ENCODE assay signal across 8 cellular contexts in the genomic region with DNA sequence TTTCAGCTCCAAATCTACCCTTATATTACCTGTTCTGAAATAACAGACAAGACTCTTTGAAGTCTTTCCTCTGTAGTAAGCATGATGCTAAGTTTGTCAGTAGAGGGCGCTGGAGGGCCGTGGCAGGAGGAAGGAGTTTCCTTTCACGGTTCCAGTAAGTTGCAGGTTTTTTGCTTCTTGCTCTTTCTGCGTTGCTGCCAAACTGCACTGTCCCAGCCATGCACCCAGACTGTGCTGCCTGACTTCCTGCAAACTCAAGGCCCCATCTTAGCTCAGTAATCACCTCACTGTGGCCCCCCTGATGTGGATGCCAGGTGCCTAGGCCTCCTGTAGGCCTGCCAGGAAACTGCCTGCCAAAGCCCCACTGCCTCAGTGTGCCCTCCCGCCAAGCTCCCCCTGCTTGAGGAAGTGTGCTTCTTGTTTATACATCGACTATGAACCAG.
A peak's percentile ranks its signal among the peaks of the same experiment; 100 is the strongest.
DNase-seq lines count a peak whose midpoint lies in the region; ATAC-seq and TF ChIP-seq lines count a peak whose summit lies in the region.

No MANE protein-coding gene starts in this region.

- ATAC-seq in GM18508 (IDR thresholded peaks at IDR 0.05; ENCODE audit: insufficient read depth, unreplicated experiment) = peak; percentile 84
- peak; percentile 84 for ATAC-seq in HG02870 (IDR thresholded peaks at IDR 0.05; ENCODE audit: unreplicated experiment)
- ATAC-seq in stimulated activated memory B cell treated with anti-CD40 and anti-IgM and Interleukin-4, amounts not matched to agents 10 μg/mL and 1 μg/mL and 100 μg/mL, for 72 hours = peak; percentile 48

- intact Hi-C loops in lower leg skin (cut with DNase I; ENCODE audit: low total_unique reads) = no loop called here

- DNase-seq in AG08396 (ENCODE audit: low spot score) = peak; percentile 71
- peak; percentile 53 for DNase-seq in NCI-H1105 (lab: John Stamatoyannopoulos, UW)
- peak; percentile 75 for DNase-seq in SK-N-MC (ENCODE audit: low read depth, low spot score)
- peak; percentile 79 for DNase-seq in coronary artery (ENCODE audit: low spot score)
- peak; percentile 71 to 95 for DNase-seq in lower leg skin (ENCODE audit: low spot score in 2 of 2)

- H3K27me3 Mint-ChIP-seq in stimulated activated memory B cell treated with anti-CD40 and anti-IgM and Interleukin-4, amounts not matched to agents 10 μg/mL and 1 μg/mL and 100 μg/mL, for 72 hours = no peaks in the 10 kb centered on the region

- H3K9me3 ChIP-seq in SK-N-MC (ENCODE audit: low read depth, low read length) = no peaks in the 10 kb centered on the region

- H3K36me3 Mint-ChIP-seq in stimulated activated memory B cell treated with anti-CD40 and anti-IgM and Interleukin-4, amounts not matched to agents 10 μg/mL and 1 μg/mL and 100 μg/mL, for 72 hours = no peaks in the 10 kb centered on the region

- no peak overlapping the region for H3K27ac ChIP-seq in SK-N-MC
- no peak overlapping the region for H3K27ac ChIP-seq in coronary artery

- no peak overlapping the region for H3K4me3 ChIP-seq in SK-N-MC
- H3K4me3 ChIP-seq in coronary artery = no peak overlapping the region
- no peak overlapping the region for H3K4me3 ChIP-seq in lower leg skin (ENCODE audit: low read depth, poor library complexity, severe bottlenecking)

- no peak overlapping the region for H3K4me3 Mint-ChIP-seq in stimulated activated memory B cell treated with anti-CD40 and anti-IgM and Interleukin-4, amounts not matched to agents 10 μg/mL and 1 μg/mL and 100 μg/mL, for 72 hours

- no peak overlapping the region for H3K27ac Mint-ChIP-seq in stimulated activated memory B cell treated with anti-CD40 and anti-IgM and Interleukin-4, amounts not matched to agents 10 μg/mL and 1 μg/mL and 100 μg/mL, for 72 hours

- WGBS in lower leg skin, 2 donors = 13 to 14% methylated on average over 6 of the region's 6 CpGs

- no peaks in the 10 kb centered on the region for H3K9me3 Mint-ChIP-seq in stimulated activated memory B cell treated with anti-CD40 and anti-IgM and Interleukin-4, amounts not matched to agents 10 μg/mL and 1 μg/mL and 100 μg/mL, for 72 hours

- no peak for TF ChIP-seq POLR2A in lower leg skin (IDR thresholded peaks at IDR 0.05)

- no peaks in the 10 kb centered on the region for H3K4me1 Mint-ChIP-seq in stimulated activated memory B cell treated with anti-CD40 and anti-IgM and Interleukin-4, amounts not matched to agents 10 μg/mL and 1 μg/mL and 100 μg/mL, for 72 hours

- peak; percentile 94 for TF ChIP-seq CTCF in coronary artery (IDR thresholded peaks at IDR 0.05)
- TF ChIP-seq CTCF in lower leg skin (IDR thresholded peaks at IDR 0.05) = no peak

- no peaks in the 10 kb centered on the region for H3K36me3 ChIP-seq in SK-N-MC (ENCODE audit: insufficient read depth, low read length)

- no peak overlapping the region for H3K9ac ChIP-seq in SK-N-MC (ENCODE audit: insufficient read length)
